In the genomic region with DNA sequence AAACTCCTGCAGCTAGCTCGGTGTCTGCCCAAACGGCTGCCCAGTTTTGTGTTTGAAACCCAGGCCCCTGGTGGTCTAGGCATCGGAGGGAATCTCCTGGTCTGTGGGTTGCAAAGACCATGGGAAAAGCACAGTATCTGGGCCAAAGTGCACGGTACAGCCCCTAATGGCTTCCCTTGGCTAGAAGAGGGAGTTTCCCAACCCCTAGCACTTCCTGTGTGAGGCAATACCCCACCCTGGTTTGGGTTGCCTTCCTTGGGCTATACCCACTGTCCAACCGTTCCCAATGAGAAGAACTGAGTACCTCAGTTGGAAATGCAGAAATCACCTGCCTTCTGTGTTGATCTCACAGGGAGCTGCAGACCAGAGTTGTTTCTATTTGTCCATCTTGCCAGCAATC, we compare ENCODE assay signal across 33 cellular contexts. TPM values are rescaled to one million over a fixed set of nuclear protein-coding genes. Genes with fewer than 3 reads are reported as not detected.
"Had no signal": no experiment of that assay in that cellular context is flagged by ENCODE, and none has a peak within 500 bp of the region (broad histone marks: within the 10 kb centered on the region; RNA-seq: fewer than 3 reads in every experiment).

No MANE protein-coding gene starts in this region.

- H3K9me3 ChIP-seq: pancreas, prostate gland had no signal

- DNase-seq: activated CD4-positive, alpha-beta T cell treated with anti-CD3 and anti-CD28 coated beads for 4 hours; activated CD4-positive, alpha-beta T cell treated with anti-CD3 and anti-CD28 coated beads, Interleukin-2, amount 50 U/mL, for 4 hours; activated naive CD4-positive, alpha-beta T cell; activated T-cell treated with anti-CD3 and anti-CD28 coated beads for 4 hours; activated T-cell treated with anti-CD3 and anti-CD28 coated beads, Interleukin-2, amount 50 U/mL, for 72 hours; anterior cingulate cortex; dermis blood vessel endothelial cell; effector CD4-positive, alpha-beta T cell; foreskin keratinocyte; heart left ventricle; hypothalamus; immature natural killer cell; kidney; left colon; mammary epithelial cell; naive B cell; nucleus accumbens; retina; sigmoid colon; small intestine; stimulated activated CD4-positive, alpha-beta T cell treated with anti-CD3 and anti-CD28 coated beads, Interleukin-1b, Interleukin-23, amount 100 ng/mL, for 48 hours; stimulated activated CD4-positive, alpha-beta T cell treated with anti-CD3 and anti-CD28 coated beads, Interleukin-4, amount 100 ng/mL, for 4 hours; stimulated activated CD8-positive, alpha-beta memory T cell treated with anti-CD3 and anti-CD28 coated beads, Interleukin-4, amount 100 ng/mL, for 48 hours; stimulated activated naive B cell treated with anti-CD40 and anti-IgM and Interleukin-4, amounts not matched to agents 10 μg/mL and 1 μg/mL and 100 μg/mL, for 72 hours had no signal

- H3K4me3 ChIP-seq: esophagus muscularis mucosa, heart left ventricle, pancreas, prostate gland, sigmoid colon, tibial nerve had no signal

- ATAC-seq: activated naive CD4-positive, alpha-beta T cell treated with anti-CD3 and anti-CD28 coated beads, Interleukin-2, amount 50 U/mL, for 72 hours; activated T-cell treated with anti-CD3 and anti-CD28 coated beads, Interleukin-2, amount 50 U/mL, for 72 hours; foreskin keratinocyte; heart left ventricle; left colon; pancreas; stimulated activated naive B cell treated with anti-CD40 and anti-IgM and Interleukin-4, amounts not matched to agents 10 μg/mL and 1 μg/mL and 100 μg/mL, for 72 hours had no signal

- H3K27ac Mint-ChIP-seq: activated naive CD4-positive, alpha-beta T cell treated with anti-CD3 and anti-CD28 coated beads, Interleukin-2, amount 50 U/mL, for 72 hours; activated T-cell treated with anti-CD3 and anti-CD28 coated beads, Interleukin-2, amount 50 U/mL, for 72 hours; immature natural killer cell; mesothelial cell of epicardium; naive B cell; stimulated activated naive B cell treated with anti-CD40 and anti-IgM and Interleukin-4, amounts not matched to agents 10 μg/mL and 1 μg/mL and 100 μg/mL, for 72 hours had no signal

- H3K4me3 Mint-ChIP-seq: activated T-cell treated with anti-CD3 and anti-CD28 coated beads, Interleukin-2, amount 50 U/mL, for 72 hours; central memory CD8-positive, alpha-beta T cell; immature natural killer cell; mesothelial cell of epicardium; neural crest cell; stimulated activated naive B cell treated with anti-CD40 and anti-IgM and Interleukin-4, amounts not matched to agents 10 μg/mL and 1 μg/mL and 100 μg/mL, for 72 hours had no signal

- H3K27ac ChIP-seq: esophagus muscularis mucosa, foreskin keratinocyte, heart left ventricle, pancreas, prostate gland, sigmoid colon, tibial nerve, VCaP had no signal

- H3K4me1 ChIP-seq: esophagus muscularis mucosa, foreskin keratinocyte, heart left ventricle, pancreas, prostate gland, sigmoid colon, tibial nerve had no signal

- H3K27me3 ChIP-seq: esophagus muscularis mucosa, foreskin keratinocyte, sigmoid colon, tibial nerve had no signal

- H3K36me3 ChIP-seq: esophagus muscularis mucosa, heart left ventricle, pancreas, prostate gland, sigmoid colon, tibial nerve had no signal

- H3K4me1 Mint-ChIP-seq: central memory CD8-positive, alpha-beta T cell; immature natural killer cell; naive B cell; neural crest cell; stimulated activated naive B cell treated with anti-CD40 and anti-IgM and Interleukin-4, amounts not matched to agents 10 μg/mL and 1 μg/mL and 100 μg/mL, for 72 hours had no signal

RNA-seq across cellular contexts. Expression of a gene that starts 41.8 kb away (rescaled TPM):
- polyA plus RNA-seq: immature natural killer cell had no signal
